7 cellular contexts compared by ENCODE assay signal in genomic region chr17:66906321-66907278, GRCh38. TPM values are rescaled to one million over a fixed set of nuclear protein-coding genes. Genes with fewer than 3 reads are reported as not detected.
DNase-seq lines count a peak whose midpoint lies in the region; ATAC-seq and FAIRE-seq lines count a peak whose summit lies in the region.

No MANE protein-coding gene starts in this region.

- DNase-seq in GM18507 (ENCODE audit: extremely low spot score, insufficient read length, low read depth): peak; percentile 57
- peak; percentile 56 for DNase-seq in NCI-H146 treated with DMSO at 0.1 percent for 48 hours (lab: John Stamatoyannopoulos, UW; ENCODE audit: unreplicated experiment)
- peak; percentile 20 to 57 (median 31) for DNase-seq in T-helper 1 cell
- peak; percentile 39 for DNase-seq in amniotic stem cell (lab: John Stamatoyannopoulos, UW)
- peak; percentile 84 for DNase-seq in left ventricle myocardium superior
- DNase-seq in retina: peak; percentile 86

- ATAC-seq in left ventricle myocardium superior: peak; percentile 45
- ATAC-seq in HG03196 (IDR thresholded peaks at IDR 0.05; ENCODE audit: unreplicated experiment): no peak

- intact Hi-C loops in left ventricle myocardium superior (cut with micrococcal nuclease): loop anchor here (5.0 kb wide), 1 partner anchor 184 kb away; no protein-coding TSS in a partner anchor

- peak; percentile 92 for FAIRE-seq in GM18507 (lab: Jason Lieb, UNC)

RNA-seq across cellular contexts. Expression of gene CACNG4, which starts 57.9 kb away (rescaled TPM):
- not detected for total RNA-seq in left ventricle myocardium superior

Comparison
In these comparisons a context has a peak if more than half of its experiments do, and no peak if none do; other contexts are left out.
1. DNase-seq: peak in every context shown above with its lines; median percentile 86 in retina; 84 in left ventricle myocardium superior; 57 in GM18507; 56 in NCI-H146 treated with DMSO at 0.1 percent for 48 hours; 39 in amniotic stem cell; 31 in T-helper 1 cell.